Comparison of ENCODE assay signal across 7 cellular contexts in genomic region chr6:122399055-122399347, GRCh38. TPM values are rescaled to one million over a fixed set of nuclear protein-coding genes. Genes with fewer than 3 reads are reported as not detected.
A peak's percentile ranks its signal among the peaks of the same experiment; 100 is the strongest.
DNase-seq lines count a peak whose midpoint lies in the region; ATAC-seq lines count a peak whose summit lies in the region.

No MANE protein-coding gene starts in this region.

- no peak overlapping the region for H3K9ac ChIP-seq in HUES48 (ENCODE audit: low read depth, low read length)

- no peaks in the 10 kb centered on the region for H3K9me3 Mint-ChIP-seq in activated CD4-positive, alpha-beta memory T cell treated with anti-CD3 and anti-CD28 coated beads, Interleukin-2, amount 10 ng/mL, durations not matched to agents 7 days and 5 days
- H3K9me3 Mint-ChIP-seq in stimulated activated naive CD8-positive, alpha-beta T cell treated with anti-CD3 and anti-CD28 coated beads, Interleukin-15, amount 100 ng/mL, for 72 hours: no peaks in the 10 kb centered on the region

- H3K27ac Mint-ChIP-seq in activated CD4-positive, alpha-beta memory T cell treated with anti-CD3 and anti-CD28 coated beads, Interleukin-2, amount 10 ng/mL, durations not matched to agents 7 days and 5 days: peak overlapping the region; percentile 78
- H3K27ac Mint-ChIP-seq in stimulated activated naive CD8-positive, alpha-beta T cell treated with anti-CD3 and anti-CD28 coated beads, Interleukin-15, amount 100 ng/mL, for 72 hours: peak overlapping the region; percentile 42 to 84

- DNase-seq in activated CD4-positive, alpha-beta memory T cell treated with anti-CD3 and anti-CD28 coated beads, Interleukin-2, amount 10 ng/mL, durations not matched to agents 7 days and 5 days: no peak
- no peak for DNase-seq in iPS DF 6.9 (ENCODE audit: low read depth, low spot score)
- DNase-seq in stimulated activated naive CD8-positive, alpha-beta T cell treated with anti-CD3 and anti-CD28 coated beads, Interleukin-15, amount 100 ng/mL, for 72 hours: no peak

- H3K4me1 Mint-ChIP-seq in activated CD4-positive, alpha-beta memory T cell treated with anti-CD3 and anti-CD28 coated beads, Interleukin-2, amount 10 ng/mL, durations not matched to agents 7 days and 5 days: peaks cover 27% of the 10 kb centered on the region
- H3K4me1 Mint-ChIP-seq in stimulated activated naive CD8-positive, alpha-beta T cell treated with anti-CD3 and anti-CD28 coated beads, Interleukin-15, amount 100 ng/mL, for 72 hours: peaks cover 39% of the 10 kb centered on the region

- WGBS in iPS DF 6.9 (ENCODE audit: insufficient coverage, insufficient read length): no CpG with 5 or more reads among the region's 2 CpGs

- CTCF ChIA-PET in activated CD4-positive, alpha-beta memory T cell treated with anti-CD3 and anti-CD28 coated beads, Interleukin-2, amount 10 ng/mL, durations not matched to agents 7 days and 5 days (lab: Charles Lee): interaction anchor here (0.6 to 1.4 kb wide), 6 partner anchors 10 to 131 kb away, joined by 3 to 7 read pairs (median 4); no protein-coding TSS in a partner anchor

- H3K4me3 Mint-ChIP-seq in activated CD4-positive, alpha-beta memory T cell treated with anti-CD3 and anti-CD28 coated beads, Interleukin-2, amount 10 ng/mL, durations not matched to agents 7 days and 5 days: peak overlapping the region; percentile 96
- peak overlapping the region; percentile 95 to 100 for H3K4me3 Mint-ChIP-seq in stimulated activated naive CD8-positive, alpha-beta T cell treated with anti-CD3 and anti-CD28 coated beads, Interleukin-15, amount 100 ng/mL, for 72 hours

- H3K4me1 ChIP-seq in HUES48 (ENCODE audit: control insufficient read depth, insufficient read depth, low read length) (peaks cover 11% of the 10 kb centered on the region), iPS DF 6.9 (ENCODE audit: control insufficient read depth, insufficient read depth, low read length) (peaks cover 2% of the 10 kb centered on the region; the same call in 1 of the 2 replicates)

- H3K36me3 ChIP-seq in HUES48 (ENCODE audit: control insufficient read depth, insufficient read depth, low read length) (no peaks in the 10 kb centered on the region), iPS DF 6.9 (ENCODE audit: control insufficient read depth, insufficient read depth, low read length) (no peaks in the 10 kb centered on the region)

- ATAC-seq in stimulated activated naive CD8-positive, alpha-beta T cell treated with anti-CD3 and anti-CD28 coated beads, Interleukin-15, amount 100 ng/mL, for 72 hours: no peak
- no peak for ATAC-seq in GM19328 (IDR thresholded peaks at IDR 0.05; ENCODE audit: unreplicated experiment)
- no peak for ATAC-seq in HG03469 (IDR thresholded peaks at IDR 0.05; ENCODE audit: unreplicated experiment)
- ATAC-seq in GM18517 (IDR thresholded peaks at IDR 0.05; ENCODE audit: unreplicated experiment): no peak

- H3K27me3 ChIP-seq in HUES48 (ENCODE audit: control insufficient read depth, insufficient read depth, low read length) (peaks cover 52% of the 10 kb centered on the region), iPS DF 6.9 (ENCODE audit: control insufficient read depth, insufficient read depth, low read length) (peaks cover 20% of the 10 kb centered on the region)

- POLR2A ChIA-PET in activated CD4-positive, alpha-beta memory T cell treated with anti-CD3 and anti-CD28 coated beads, Interleukin-2, amount 10 ng/mL, durations not matched to agents 7 days and 5 days (lab: Charles Lee): interaction anchor here (1.0 to 1.6 kb wide), 3 partner anchors 13 to 73 kb away, joined by 3 to 26 read pairs (median 4); partner anchors contain the start of gene SERINC1

- H3K4me3 ChIP-seq in HUES48 (ENCODE audit: low read depth, low read length): peak overlapping the region; percentile 48
- peak overlapping the region; percentile 4; the same call in 1 of the 2 replicates for H3K4me3 ChIP-seq in iPS DF 6.9 (ENCODE audit: low read length)

- H3K27ac ChIP-seq in HUES48 (ENCODE audit: low read depth, low read length) (peak overlapping the region; percentile 4), iPS DF 6.9 (ENCODE audit: low read length) (no peak overlapping the region)

- peaks cover 2% of the 10 kb centered on the region for H3K36me3 Mint-ChIP-seq in activated CD4-positive, alpha-beta memory T cell treated with anti-CD3 and anti-CD28 coated beads, Interleukin-2, amount 10 ng/mL, durations not matched to agents 7 days and 5 days (ENCODE audit: low read depth)

- H3K9me3 ChIP-seq in HUES48 (ENCODE audit: control insufficient read depth, insufficient read depth, low read length): no peaks in the 10 kb centered on the region
- H3K9me3 ChIP-seq in iPS DF 6.9 (ENCODE audit: control insufficient read depth, insufficient read depth, low read length): no peaks in the 10 kb centered on the region

- H3K27me3 Mint-ChIP-seq in activated CD4-positive, alpha-beta memory T cell treated with anti-CD3 and anti-CD28 coated beads, Interleukin-2, amount 10 ng/mL, durations not matched to agents 7 days and 5 days: no peaks in the 10 kb centered on the region
- H3K27me3 Mint-ChIP-seq in stimulated activated naive CD8-positive, alpha-beta T cell treated with anti-CD3 and anti-CD28 coated beads, Interleukin-15, amount 100 ng/mL, for 72 hours: no peaks in the 10 kb centered on the region

RNA-seq across cellular contexts. Expression of gene HSF2, which starts 0.5 kb away (rescaled TPM):
- 10 to 100 TPM; 12.0 to 13.3 TPM for total RNA-seq in activated CD4-positive, alpha-beta memory T cell treated with anti-CD3 and anti-CD28 coated beads, Interleukin-2, amount 10 ng/mL, durations not matched to agents 7 days and 5 days
